19 cellular contexts compared by ENCODE assay signal in the genomic region with DNA sequence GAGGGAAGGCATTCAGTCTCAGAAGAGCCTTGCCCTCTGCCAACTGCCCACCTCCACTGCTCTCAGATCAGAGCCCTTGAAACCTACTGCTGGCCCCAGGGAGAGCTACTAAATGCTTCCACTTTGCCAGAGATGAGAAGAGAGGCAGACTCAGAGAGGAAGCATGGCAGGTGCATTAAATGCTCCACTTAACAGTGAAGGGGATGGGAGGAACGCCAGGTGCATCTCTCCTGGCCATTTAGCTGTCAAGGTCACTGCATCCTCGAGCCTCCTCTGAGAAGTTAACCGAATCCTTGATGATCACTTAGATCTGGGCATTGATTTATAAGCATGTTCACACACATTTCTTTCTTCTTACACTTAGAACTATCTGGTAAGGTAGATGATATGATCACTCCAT. TPM values are rescaled to one million over a fixed set of nuclear protein-coding genes. Genes with fewer than 3 reads are reported as not detected.
DNase-seq lines count a peak whose midpoint lies in the region; ATAC-seq and TF ChIP-seq lines count a peak whose summit lies in the region.
"Had no signal": no experiment of that assay in that cellular context is flagged by ENCODE, and none has a peak within 500 bp of the region (broad histone marks: within the 10 kb centered on the region; RNA-seq: fewer than 3 reads in every experiment).

No MANE protein-coding gene starts in this region.

- WGBS in mammary epithelial cell (ENCODE audit: low coverage, missing lambda C conversion rate), result 14% methylated on average over 3 of the region's 3 CpGs
- WGBS in psoas muscle, 3 donors, result 64 to 66% (median 65%) methylated on average over 3 of the region's 3 CpGs

- no peak for ATAC-seq in psoas muscle
- ATAC-seq: Panc1, SK-N-SH treated with all-trans-retinoic acid at 6 μM for 48 hours had no signal

- in situ Hi-C loops in mammary epithelial cell (cut with MboI; ENCODE audit: low sequenced_read_pairs in 2 of 2), result no loop called here

- H3K9ac ChIP-seq in OCI-LY3 (ENCODE audit: low read length) (peak overlapping the region; percentile 76), mammary epithelial cell (ENCODE audit: insufficient read depth, low read length) (no peak overlapping the region)
- H3K9ac ChIP-seq: KMS-11 had no signal

- no peaks in the 10 kb centered on the region for H4K20me1 ChIP-seq in OCI-LY3 (ENCODE audit: insufficient read depth, low read length)
- H4K20me1 ChIP-seq in mammary epithelial cell (ENCODE audit: insufficient read depth, low read length), result no peaks in the 10 kb centered on the region

- no TSS peak for BruUV-seq in mammary epithelial cell (replicated peaks; lab: Mats Ljungman, UMichigan)

- no peaks in the 10 kb centered on the region for H3K36me3 ChIP-seq in OCI-LY3 (replicated peaks; ENCODE audit: low read depth, low read length)
- H3K36me3 ChIP-seq in mammary epithelial cell (ENCODE audit: insufficient read depth, low read length), result no peaks in the 10 kb centered on the region
- H3K36me3 ChIP-seq in psoas muscle (ENCODE audit: insufficient read depth in 1 of 2, low read depth in 1 of 2), result no peaks in the 10 kb centered on the region

- dilution Hi-C loops in mammary epithelial cell (cut with HindIII; ENCODE audit: low sequenced_read_pairs), result no loop called here

- H3K4me3 ChIP-seq in OCI-LY3 (ENCODE audit: low read length) (peak overlapping the region; percentile 31; the same call in 1 of the 2 replicates), mammary epithelial cell (replicated peaks in 1 of 3; ENCODE audit: insufficient read depth in 1 of 3, low read depth in 2 of 3, low read length in 3 of 3) (no peak overlapping the region), psoas muscle (no peak overlapping the region)

- H3K79me2 ChIP-seq in OCI-LY3 (ENCODE audit: low read length) (no peaks in the 10 kb centered on the region), mammary epithelial cell (ENCODE audit: insufficient read depth, low read length) (no peaks in the 10 kb centered on the region)

- peak; percentile 87 for DNase-seq in DMS53 treated with DMSO at 0.1 percent for 48 hours (lab: John Stamatoyannopoulos, UW; ENCODE audit: unreplicated experiment)
- DNase-seq in NCI-H1105 (lab: John Stamatoyannopoulos, UW), result peak; percentile 7
- peak; percentile 40 for DNase-seq in NCI-H2029 treated with DMSO at 0.1 percent for 48 hours (lab: John Stamatoyannopoulos, UW)
- no peak for DNase-seq in midbrain (lab: John Stamatoyannopoulos, UW)
- no peak for DNase-seq in mammary epithelial cell
- no peak for DNase-seq in psoas muscle
- DNase-seq: Calu3; CD8-positive, alpha-beta memory T cell; DMS153; IMR-90; NCI-H446; NCI-H69; NK-92 treated with Interleukin-12 subunit alpha and Interleukin-12 subunit beta, amount 100 ng/mL, for 24 hours had no signal

- peak overlapping the region; percentile 96 for H3K27ac ChIP-seq in OCI-LY3 (ENCODE audit: low read length)
- H3K27ac ChIP-seq in mammary epithelial cell (ENCODE audit: insufficient read depth, low read depth, low read length), result no peak overlapping the region
- H3K27ac ChIP-seq in psoas muscle, result no peak overlapping the region
- H3K27ac ChIP-seq: C4-2B, KMS-11 had no signal

- H2AFZ ChIP-seq in OCI-LY3 (ENCODE audit: low read depth, low read length) (no peak overlapping the region; the same call in 1 of the 2 replicates), mammary epithelial cell (ENCODE audit: low read depth, low read length) (no peak overlapping the region)

- no peaks in the 10 kb centered on the region for H3K9me3 ChIP-seq in OCI-LY3 (ENCODE audit: insufficient read depth, low read length)
- peaks cover 3% of the 10 kb centered on the region for H3K9me3 ChIP-seq in mammary epithelial cell (replicated peaks; ENCODE audit: insufficient read depth, low read length)
- no peaks in the 10 kb centered on the region for H3K9me3 ChIP-seq in psoas muscle

- no peaks in the 10 kb centered on the region for H3K27me3 ChIP-seq in OCI-LY3 (ENCODE audit: low read depth, low read length)
- peaks cover 2% of the 10 kb centered on the region for H3K27me3 ChIP-seq in mammary epithelial cell (ENCODE audit: insufficient read depth, low read length)
- H3K27me3 ChIP-seq in psoas muscle (ENCODE audit: insufficient read depth in 3 of 3, low read length in 2 of 3), result peaks cover 0 to 12% (median 0%) of the 10 kb centered on the region in 3 donors

- CTCF ChIA-PET in mammary epithelial cell (lab: Charles Lee; ENCODE audit: low non-redundant PET), result no interaction called here

- intact Hi-C loops in mammary epithelial cell (cut with micrococcal nuclease) (no loop called here), psoas muscle (cut with DNase I) (no loop called here)

- H3K4me2 ChIP-seq in OCI-LY3 (ENCODE audit: low read length) (peak overlapping the region; percentile 83), mammary epithelial cell (ENCODE audit: insufficient read depth, low read depth, low read length) (no peak overlapping the region)
- H3K4me2 ChIP-seq: KMS-11 had no signal

- TF ChIP-seq CTCF in OCI-LY3 (IDR thresholded peaks at IDR 0.05; ENCODE audit: low read depth, low read length) (no peak), mammary epithelial cell (conservative IDR thresholded peaks at IDR 0.05 in 1 of 2, IDR thresholded peaks at IDR 0.05 in 1 of 2; ENCODE audit: extremely low read depth in 1 of 2, insufficient read depth in 1 of 2, low read depth in 1 of 2, low read length in 2 of 2) (no peak), psoas muscle (IDR thresholded peaks at IDR 0.05) (no peak)

- H3K4me1 ChIP-seq in OCI-LY3 (ENCODE audit: low read length), result peaks cover 43% of the 10 kb centered on the region
- no peaks in the 10 kb centered on the region for H3K4me1 ChIP-seq in mammary epithelial cell (ENCODE audit: insufficient read depth, low read length)
- H3K4me1 ChIP-seq in psoas muscle, result no peaks in the 10 kb centered on the region

RNA-seq across cellular contexts. Expression of a gene that starts 15.0 kb away (rescaled TPM):
- total RNA-seq in mammary epithelial cell, result not detected
- not detected for polyA plus RNA-seq in mammary epithelial cell
- polyA minus RNA-seq in mammary epithelial cell, result not detected
- total RNA-seq in psoas muscle, result not detected
- under 1 TPM in 1 of 3 donors, not detected in 2; 0.01 TPM for polyA plus RNA-seq in psoas muscle
- total RNA-seq: Calu3; CD8-positive, alpha-beta memory T cell; T-helper 2 cell treated with Interferon-gamma antibody and Interleukin-4, amounts not matched to agents 100 ng/mL and 5 ng/mL, for 36 hours had no signal
- polyA plus RNA-seq: CD8-positive, alpha-beta memory T cell had no signal

RNA-seq across cellular contexts. Expression of a gene that starts 15.2 kb away (rescaled TPM):
- total RNA-seq in mammary epithelial cell, result not detected
- polyA plus RNA-seq in mammary epithelial cell, result not detected
- not detected for polyA minus RNA-seq in mammary epithelial cell
- not detected for total RNA-seq in psoas muscle
- polyA plus RNA-seq in psoas muscle, result not detected
- total RNA-seq: Calu3; CD8-positive, alpha-beta memory T cell; T-helper 2 cell treated with Interferon-gamma antibody and Interleukin-4, amounts not matched to agents 100 ng/mL and 5 ng/mL, for 36 hours had no signal
- polyA plus RNA-seq: CD8-positive, alpha-beta memory T cell had no signal

Comparison
In these comparisons a context has a peak if more than half of its experiments do, and no peak if none do; other contexts are left out.
1. DNase-seq: peak in DMS53 treated with DMSO at 0.1 percent for 48 hours (single experiment), NCI-H1105 (single experiment) and NCI-H2029 treated with DMSO at 0.1 percent for 48 hours (single experiment); none in midbrain (single experiment), mammary epithelial cell (single experiment) and psoas muscle (0 of 2).